In genomic region chr2:233822781-233823730, GRCh38 we compare ENCODE assay signal across 25 cellular contexts. TPM values are rescaled to one million over a fixed set of nuclear protein-coding genes. Genes with fewer than 3 reads are reported as not detected.
DNase-seq lines count a peak whose midpoint lies in the region; ATAC-seq and TF ChIP-seq lines count a peak whose summit lies in the region.
"Had no signal": no experiment of that assay in that cellular context is flagged by ENCODE, and none has a peak within 500 bp of the region (broad histone marks: within the 10 kb centered on the region; RNA-seq: fewer than 3 reads in every experiment).

No MANE protein-coding gene starts in this region.

- TF ChIP-seq EP300 in stomach (IDR thresholded peaks at IDR 0.05): no peak

- H3K4me3 ChIP-seq in Peyer's patch (no peak overlapping the region), lower lobe of right lung (no peak overlapping the region), stomach (no peak overlapping the region)
- H3K4me3 ChIP-seq: lung, skin epidermis had no signal

- H3K9me3 ChIP-seq in Peyer's patch (no peaks in the 10 kb centered on the region), lower lobe of right lung (no peaks in the 10 kb centered on the region), stomach (peaks cover 0 to 8% (median 0%) of the 10 kb centered on the region in 4 donors)

- no peaks in the 10 kb centered on the region for H3K36me3 ChIP-seq in Peyer's patch
- no peaks in the 10 kb centered on the region for H3K36me3 ChIP-seq in lower lobe of right lung
- no peaks in the 10 kb centered on the region for H3K36me3 ChIP-seq in stomach

- peak in 1 of 2 donors; percentile 18 for ATAC-seq in lower lobe of right lung
- no peak for ATAC-seq in HG03469 (IDR thresholded peaks at IDR 0.05; ENCODE audit: unreplicated experiment)

- intact Hi-C loops in lower lobe of right lung (cut with DNase I): no loop called here
- intact Hi-C loops in stomach (cut with DNase I; ENCODE audit: low total_unique reads): no loop called here

- no peak for TF ChIP-seq CTCF in Peyer's patch (IDR thresholded peaks at IDR 0.05)
- TF ChIP-seq CTCF in lower lobe of right lung (IDR thresholded peaks at IDR 0.05): no peak
- TF ChIP-seq CTCF in stomach (IDR thresholded peaks at IDR 0.05): no peak

- DNase-seq in activated CD8-positive, alpha-beta memory T cell treated with anti-CD3 and anti-CD28 coated beads for 24 hours: peak; percentile 47
- no peak for DNase-seq in activated CD8-positive, alpha-beta memory T cell treated with anti-CD3 and anti-CD28 coated beads, Interleukin-2, amount 50 U/mL, for 48 hours
- peak in 2 of 3 donors; percentile 65 to 77 for DNase-seq in Peyer's patch
- peak; percentile 43 for DNase-seq in lower lobe of right lung
- DNase-seq in stomach: peak; percentile 7
- DNase-seq in NCI-H526 treated with DMSO at 0.1 percent for 48 hours (lab: John Stamatoyannopoulos, UW): no peak
- no peak for DNase-seq in midbrain (lab: John Stamatoyannopoulos, UW)
- DNase-seq: activated CD4-positive, alpha-beta T cell treated with anti-CD3 and anti-CD28 coated beads for 48 hours; activated CD8-positive, alpha-beta memory T cell treated with anti-CD3 and anti-CD28 coated beads, Interleukin-2, amount 50 U/mL, for 4 hours; activated naive CD4-positive, alpha-beta T cell treated with Interleukin-2 at 50 U/mL for 16 hours; anterior cingulate cortex; cerebellar nuclear complex; effector memory CD4-positive, alpha-beta T cell; glutamatergic neuron; NCI-H1930; NCI-H345; stimulated activated CD4-positive, alpha-beta T cell treated with anti-CD3 and anti-CD28 coated beads, Interleukin-4, amount 100 ng/mL, for 24 hours; substantia nigra had no signal

- no peak for TF ChIP-seq POLR2A in Peyer's patch (IDR thresholded peaks at IDR 0.05)
- TF ChIP-seq POLR2A in stomach (IDR thresholded peaks at IDR 0.05): no peak

- 68 to 81% (median 72%) methylated on average over 18 to 25 of the region's 25 CpGs for WGBS in stomach, 5 donors

- no peaks in the 10 kb centered on the region for H3K4me1 ChIP-seq in Peyer's patch
- no peaks in the 10 kb centered on the region for H3K4me1 ChIP-seq in lower lobe of right lung
- no peaks in the 10 kb centered on the region for H3K4me1 ChIP-seq in stomach

- H3K27me3 ChIP-seq in Peyer's patch (no peaks in the 10 kb centered on the region), lower lobe of right lung (ENCODE audit: low read depth) (peaks cover 4% of the 10 kb centered on the region), stomach (no peaks in the 10 kb centered on the region)

- H3K27ac ChIP-seq in Peyer's patch (peak overlapping the region in 1 of 4 donors; percentile 3), lower lobe of right lung (no peak overlapping the region), stomach (no peak overlapping the region)
- H3K27ac ChIP-seq: RWPE1, skin epidermis had no signal

RNA-seq across cellular contexts. Expression of gene HJURP, which starts 31.3 kb away (rescaled TPM):
- total RNA-seq in Peyer's patch (10 to 100 TPM in 1 of 4 donors, 1 to 10 TPM in 3; 2.1 to 10.7 (median 6.1) TPM), lower lobe of right lung (1.5 TPM), stomach (10 to 100 TPM in 1 of 5 donors, 1 to 10 TPM in 4; 2.0 to 28.3 (median 3.3) TPM)
- 1 to 10 TPM; 1.2 to 6.6 (median 2.7) TPM for polyA plus RNA-seq in stomach
- polyA plus RNA-seq: CD14-positive monocyte had no signal

RNA-seq across cellular contexts. Expression of gene MROH2A, which starts 44.9 kb away (rescaled TPM):
- total RNA-seq in Peyer's patch (1 to 10 TPM in 1 of 4 donors, under 1 TPM in 2, not detected in 1; 0.27 to 1.6 (median 0.35) TPM), lower lobe of right lung (not detected), stomach (1 to 10 TPM in 1 of 5 donors, not detected in 4; 4.0 TPM)
- 1 to 10 TPM in 2 of 3 donors, not detected in 1; 1.1 to 1.4 TPM for polyA plus RNA-seq in stomach
- total RNA-seq: fibroblast of lung, M059J had no signal
- polyA plus RNA-seq: CD14-positive monocyte, fibroblast of lung, lung had no signal

Comparison
In these comparisons a context has a peak if more than half of its experiments do, and no peak if none do; other contexts are left out.
1. DNase-seq: peak in activated CD8-positive, alpha-beta memory T cell treated with anti-CD3 and anti-CD28 coated beads for 24 hours (single experiment), Peyer's patch (2 of 3), lower lobe of right lung (single experiment) and stomach (single experiment); none in activated CD8-positive, alpha-beta memory T cell treated with anti-CD3 and anti-CD28 coated beads, Interleukin-2, amount 50 U/mL, for 48 hours (single experiment), NCI-H526 treated with DMSO at 0.1 percent for 48 hours (single experiment) and midbrain (single experiment).